4 cellular contexts compared by ENCODE assay signal in the genomic region with DNA sequence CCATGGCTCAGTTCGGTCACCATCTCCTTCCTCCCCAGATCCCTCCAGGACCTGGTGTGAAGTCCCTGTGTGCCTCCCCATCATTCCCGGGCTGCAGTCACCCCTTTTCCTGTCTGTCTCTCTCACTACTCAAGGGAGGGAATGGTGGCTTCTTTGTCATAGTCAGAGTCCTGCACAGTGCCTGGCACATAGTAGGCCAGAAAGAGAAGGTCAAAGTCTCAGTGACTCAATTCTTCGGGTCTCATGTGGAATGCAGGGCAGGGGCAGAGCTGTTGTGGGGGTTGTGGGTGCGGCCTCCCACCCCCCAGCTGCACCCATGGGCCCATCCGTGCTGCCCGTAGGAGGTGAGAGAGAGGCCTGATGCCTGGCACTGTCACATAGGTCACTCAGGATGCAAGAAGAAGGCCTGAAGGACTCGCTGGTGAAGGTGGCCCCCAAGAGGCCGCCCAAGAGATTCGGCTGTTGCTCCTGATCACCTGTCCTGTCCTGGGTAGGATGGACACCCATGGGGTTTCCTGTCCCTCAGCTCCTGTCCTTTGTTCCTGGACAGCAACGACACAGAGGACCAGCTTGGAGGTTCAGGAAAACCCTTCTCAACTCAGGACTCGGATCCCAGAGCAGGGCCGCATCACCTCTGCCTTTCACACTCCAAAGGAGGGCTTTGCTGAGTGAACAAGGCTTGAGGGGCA.
TF ChIP-seq lines count a peak whose summit lies in the region.

No MANE protein-coding gene starts in this region.

TF ChIP-seq in SK-N-SH, 30 proteins besides CTCF, POLR2A, EP300 and RAD21:
- TF ChIP-seq TEAD4 (IDR thresholded peaks at IDR 0.05; ENCODE audit: borderline replicate concordance, insufficient read depth) (no peak), RFX5 (IDR thresholded peaks at IDR 0.05; ENCODE audit: low read length) (no peak), JUND (IDR thresholded peaks at IDR 0.05) (no peak), FOXJ3 (CRISPR knock-in tag; IDR thresholded peaks at IDR 0.05) (no peak), YY1 (IDR thresholded peaks at IDR 0.05; ENCODE audit: low read depth) (no peak), FOSL2 (IDR thresholded peaks at IDR 0.05; ENCODE audit: borderline replicate concordance, low read depth) (no peak), NFIC (IDR thresholded peaks at IDR 0.05; ENCODE audit: borderline replicate concordance) (no peak), FOXM1 (IDR thresholded peaks at IDR 0.05; ENCODE audit: low read depth) (no peak), MEF2A (IDR thresholded peaks at IDR 0.05; ENCODE audit: borderline replicate concordance, low read depth) (no peak), ELF1 (IDR thresholded peaks at IDR 0.05) (no peak), NRF1 (IDR thresholded peaks at IDR 0.05; ENCODE audit: low read depth, low read length) (no peak), MXI1 (IDR thresholded peaks at IDR 0.05; ENCODE audit: low read depth, low read length) (no peak)
- TF ChIP-seq, protein P1, sequence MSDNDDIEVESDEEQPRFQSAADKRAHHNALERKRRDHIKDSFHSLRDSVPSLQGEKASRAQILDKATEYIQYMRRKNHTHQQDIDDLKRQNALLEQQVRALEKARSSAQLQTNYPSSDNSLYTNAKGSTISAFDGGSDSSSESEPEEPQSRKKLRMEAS (IDR thresholded peaks at IDR 0.05; ENCODE audit: low read depth): no peak
- TF ChIP-seq, protein P2, sequence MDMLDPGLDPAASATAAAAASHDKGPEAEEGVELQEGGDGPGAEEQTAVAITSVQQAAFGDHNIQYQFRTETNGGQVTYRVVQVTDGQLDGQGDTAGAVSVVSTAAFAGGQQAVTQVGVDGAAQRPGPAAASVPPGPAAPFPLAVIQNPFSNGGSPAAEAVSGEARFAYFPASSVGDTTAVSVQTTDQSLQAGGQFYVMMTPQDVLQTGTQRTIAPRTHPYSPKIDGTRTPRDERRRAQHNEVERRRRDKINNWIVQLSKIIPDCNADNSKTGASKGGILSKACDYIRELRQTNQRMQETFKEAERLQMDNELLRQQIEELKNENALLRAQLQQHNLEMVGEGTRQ (IDR thresholded peaks at IDR 0.05; ENCODE audit: borderline replicate concordance, low read depth, low read length): no peak
TF ChIP-seq in SK-N-SH: peak in this region for 0.

TF ChIP-seq in SK-N-SH treated with all-trans-retinoic acid at 6 μM for 48 hours, 23 proteins besides CTCF, POLR2A, EP300 and RAD21 (continues in another document):
- TF ChIP-seq ESRRG (CRISPR knock-in tag; IDR thresholded peaks at IDR 0.05): no peak
- TF ChIP-seq, protein P3, sequence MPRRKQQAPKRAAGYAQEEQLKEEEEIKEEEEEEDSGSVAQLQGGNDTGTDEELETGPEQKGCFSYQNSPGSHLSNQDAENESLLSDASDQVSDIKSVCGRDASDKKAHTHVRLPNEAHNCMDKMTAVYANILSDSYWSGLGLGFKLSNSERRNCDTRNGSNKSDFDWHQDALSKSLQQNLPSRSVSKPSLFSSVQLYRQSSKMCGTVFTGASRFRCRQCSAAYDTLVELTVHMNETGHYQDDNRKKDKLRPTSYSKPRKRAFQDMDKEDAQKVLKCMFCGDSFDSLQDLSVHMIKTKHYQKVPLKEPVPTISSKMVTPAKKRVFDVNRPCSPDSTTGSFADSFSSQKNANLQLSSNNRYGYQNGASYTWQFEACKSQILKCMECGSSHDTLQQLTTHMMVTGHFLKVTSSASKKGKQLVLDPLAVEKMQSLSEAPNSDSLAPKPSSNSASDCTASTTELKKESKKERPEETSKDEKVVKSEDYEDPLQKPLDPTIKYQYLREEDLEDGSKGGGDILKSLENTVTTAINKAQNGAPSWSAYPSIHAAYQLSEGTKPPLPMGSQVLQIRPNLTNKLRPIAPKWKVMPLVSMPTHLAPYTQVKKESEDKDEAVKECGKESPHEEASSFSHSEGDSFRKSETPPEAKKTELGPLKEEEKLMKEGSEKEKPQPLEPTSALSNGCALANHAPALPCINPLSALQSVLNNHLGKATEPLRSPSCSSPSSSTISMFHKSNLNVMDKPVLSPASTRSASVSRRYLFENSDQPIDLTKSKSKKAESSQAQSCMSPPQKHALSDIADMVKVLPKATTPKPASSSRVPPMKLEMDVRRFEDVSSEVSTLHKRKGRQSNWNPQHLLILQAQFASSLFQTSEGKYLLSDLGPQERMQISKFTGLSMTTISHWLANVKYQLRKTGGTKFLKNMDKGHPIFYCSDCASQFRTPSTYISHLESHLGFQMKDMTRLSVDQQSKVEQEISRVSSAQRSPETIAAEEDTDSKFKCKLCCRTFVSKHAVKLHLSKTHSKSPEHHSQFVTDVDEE (CRISPR knock-in tag; IDR thresholded peaks at IDR 0.05): no peak
- TF ChIP-seq, protein P4, sequence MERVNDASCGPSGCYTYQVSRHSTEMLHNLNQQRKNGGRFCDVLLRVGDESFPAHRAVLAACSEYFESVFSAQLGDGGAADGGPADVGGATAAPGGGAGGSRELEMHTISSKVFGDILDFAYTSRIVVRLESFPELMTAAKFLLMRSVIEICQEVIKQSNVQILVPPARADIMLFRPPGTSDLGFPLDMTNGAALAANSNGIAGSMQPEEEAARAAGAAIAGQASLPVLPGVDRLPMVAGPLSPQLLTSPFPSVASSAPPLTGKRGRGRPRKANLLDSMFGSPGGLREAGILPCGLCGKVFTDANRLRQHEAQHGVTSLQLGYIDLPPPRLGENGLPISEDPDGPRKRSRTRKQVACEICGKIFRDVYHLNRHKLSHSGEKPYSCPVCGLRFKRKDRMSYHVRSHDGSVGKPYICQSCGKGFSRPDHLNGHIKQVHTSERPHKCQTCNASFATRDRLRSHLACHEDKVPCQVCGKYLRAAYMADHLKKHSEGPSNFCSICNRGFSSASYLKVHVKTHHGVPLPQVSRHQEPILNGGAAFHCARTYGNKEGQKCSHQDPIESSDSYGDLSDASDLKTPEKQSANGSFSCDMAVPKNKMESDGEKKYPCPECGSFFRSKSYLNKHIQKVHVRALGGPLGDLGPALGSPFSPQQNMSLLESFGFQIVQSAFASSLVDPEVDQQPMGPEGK (CRISPR knock-in tag; IDR thresholded peaks at IDR 0.05; ENCODE audit: borderline replicate concordance): no peak
- TF ChIP-seq, protein P5, sequence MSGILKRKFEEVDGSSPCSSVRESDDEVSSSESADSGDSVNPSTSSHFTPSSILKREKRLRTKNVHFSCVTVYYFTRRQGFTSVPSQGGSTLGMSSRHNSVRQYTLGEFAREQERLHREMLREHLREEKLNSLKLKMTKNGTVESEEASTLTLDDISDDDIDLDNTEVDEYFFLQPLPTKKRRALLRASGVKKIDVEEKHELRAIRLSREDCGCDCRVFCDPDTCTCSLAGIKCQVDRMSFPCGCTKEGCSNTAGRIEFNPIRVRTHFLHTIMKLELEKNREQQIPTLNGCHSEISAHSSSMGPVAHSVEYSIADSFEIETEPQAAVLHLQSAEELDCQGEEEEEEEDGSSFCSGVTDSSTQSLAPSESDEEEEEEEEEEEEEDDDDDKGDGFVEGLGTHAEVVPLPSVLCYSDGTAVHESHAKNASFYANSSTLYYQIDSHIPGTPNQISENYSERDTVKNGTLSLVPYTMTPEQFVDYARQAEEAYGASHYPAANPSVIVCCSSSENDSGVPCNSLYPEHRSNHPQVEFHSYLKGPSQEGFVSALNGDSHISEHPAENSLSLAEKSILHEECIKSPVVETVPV (CRISPR knock-in tag; IDR thresholded peaks at IDR 0.05): no peak

TF ChIP-seq in HEK293, 187 proteins besides CTCF, POLR2A, EP300 and RAD21:
- TF ChIP-seq WT1 (tag by site-specific recombination; IDR thresholded peaks at IDR 0.05) (no peak), EGR2 (tag by site-specific recombination; IDR thresholded peaks at IDR 0.05; ENCODE audit: low read depth) (no peak)
- TF ChIP-seq, protein P6, sequence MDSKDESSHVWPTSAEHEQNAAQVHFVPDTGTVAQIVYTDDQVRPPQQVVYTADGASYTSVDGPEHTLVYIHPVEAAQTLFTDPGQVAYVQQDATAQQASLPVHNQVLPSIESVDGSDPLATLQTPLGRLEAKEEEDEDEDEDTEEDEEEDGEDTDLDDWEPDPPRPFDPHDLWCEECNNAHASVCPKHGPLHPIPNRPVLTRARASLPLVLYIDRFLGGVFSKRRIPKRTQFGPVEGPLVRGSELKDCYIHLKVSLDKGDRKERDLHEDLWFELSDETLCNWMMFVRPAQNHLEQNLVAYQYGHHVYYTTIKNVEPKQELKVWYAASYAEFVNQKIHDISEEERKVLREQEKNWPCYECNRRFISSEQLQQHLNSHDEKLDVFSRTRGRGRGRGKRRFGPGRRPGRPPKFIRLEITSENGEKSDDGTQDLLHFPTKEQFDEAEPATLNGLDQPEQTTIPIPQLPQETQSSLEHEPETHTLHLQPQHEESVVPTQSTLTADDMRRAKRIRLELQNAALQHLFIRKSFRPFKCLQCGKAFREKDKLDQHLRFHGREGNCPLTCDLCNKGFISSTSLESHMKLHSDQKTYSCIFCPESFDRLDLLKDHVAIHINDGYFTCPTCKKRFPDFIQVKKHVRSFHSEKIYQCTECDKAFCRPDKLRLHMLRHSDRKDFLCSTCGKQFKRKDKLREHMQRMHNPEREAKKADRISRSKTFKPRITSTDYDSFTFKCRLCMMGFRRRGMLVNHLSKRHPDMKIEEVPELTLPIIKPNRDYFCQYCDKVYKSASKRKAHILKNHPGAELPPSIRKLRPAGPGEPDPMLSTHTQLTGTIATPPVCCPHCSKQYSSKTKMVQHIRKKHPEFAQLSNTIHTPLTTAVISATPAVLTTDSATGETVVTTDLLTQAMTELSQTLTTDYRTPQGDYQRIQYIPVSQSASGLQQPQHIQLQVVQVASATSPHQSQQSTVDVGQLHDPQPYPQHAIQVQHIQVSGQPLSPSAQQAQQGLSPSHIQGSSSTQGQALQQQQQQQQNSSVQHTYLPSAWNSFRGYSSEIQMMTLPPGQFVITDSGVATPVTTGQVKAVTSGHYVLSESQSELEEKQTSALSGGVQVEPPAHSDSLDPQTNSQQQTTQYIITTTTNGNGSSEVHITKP (tag by site-specific recombination; IDR thresholded peaks at IDR 0.05): peak; percentile 31; the same call in 1 of the 2 replicates

TF ChIP-seq in H1, 55 proteins besides CTCF, POLR2A, EP300 and RAD21:
- TF ChIP-seq CBX8 (IDR thresholded peaks at IDR 0.05; ENCODE audit: borderline replicate concordance, low read depth, low read length) (no peak), CBX5 (IDR thresholded peaks at IDR 0.05; ENCODE audit: low read depth, low read length) (no peak)
